8 cellular contexts compared by ENCODE assay signal in the genomic region with DNA sequence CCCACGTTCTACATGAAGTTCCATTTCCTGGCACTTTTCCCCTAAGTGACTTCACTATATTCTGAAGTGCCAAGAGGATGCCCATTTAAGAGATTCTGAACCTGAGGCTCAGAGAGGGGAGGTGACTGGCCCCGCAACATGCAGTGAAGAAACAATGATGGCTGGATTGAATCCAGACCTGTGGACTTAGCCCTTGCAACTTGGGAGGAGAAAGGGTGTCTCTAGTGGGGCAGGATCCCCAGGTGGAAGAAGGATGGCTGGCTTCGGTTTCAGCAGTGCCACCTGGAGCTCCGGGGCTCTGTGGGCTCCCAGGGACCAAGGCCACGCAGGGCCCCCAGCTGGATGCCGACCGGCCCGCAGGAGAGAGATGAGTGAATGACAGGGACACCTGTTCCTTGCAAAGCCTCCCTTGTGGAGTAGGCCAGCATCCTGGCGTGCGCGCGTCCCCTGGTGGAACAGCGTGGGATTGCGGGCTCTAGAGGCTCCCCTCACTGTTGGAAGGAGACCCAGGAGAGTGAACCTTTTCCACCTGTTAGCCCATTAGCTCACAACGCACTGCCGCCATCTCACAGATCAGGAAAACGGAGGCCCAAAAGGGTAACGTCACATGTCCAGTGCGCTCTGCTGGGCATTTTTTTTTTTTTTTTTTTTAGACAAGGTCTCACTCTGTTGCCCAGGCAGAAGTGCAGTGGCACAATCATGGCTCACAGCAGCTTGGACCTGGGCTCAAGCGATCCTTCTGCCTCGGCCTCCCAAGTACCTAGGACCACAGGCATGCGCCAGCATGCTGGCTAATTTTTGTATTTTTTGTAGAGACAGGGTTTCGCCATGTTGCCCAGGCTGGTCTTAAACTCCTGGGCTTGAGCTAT.
DNase-seq lines count a peak whose midpoint lies in the region; ATAC-seq, FAIRE-seq and TF ChIP-seq lines count a peak whose summit lies in the region.

No MANE protein-coding gene starts in this region.

- no peaks in the 10 kb centered on the region for H3K9me3 ChIP-seq in HepG2 (ENCODE audit: low read length)

- no peak overlapping the region for H2AFZ ChIP-seq in HepG2 (ENCODE audit: low read length)

- H3K4me3 ChIP-seq in cardiac fibroblast (replicated peaks in 1 of 2; ENCODE audit: low read depth in 2 of 2, low read length in 2 of 2) (no peak overlapping the region), HepG2 (replicated peaks in 1 of 3; ENCODE audit: insufficient read depth in 1 of 3, low read depth in 2 of 3, low read length in 3 of 3) (no peak overlapping the region)

- 29% methylated on average over 19 of the region's 23 CpGs for WGBS in HepG2 (ENCODE audit: low lambda C conversion rate)

- no peak for TF ChIP-seq POLR2A in HepG2 (IDR thresholded peaks at IDR 0.05; ENCODE audit: insufficient read depth in 1 of 2, low read depth in 2 of 2, low read length in 2 of 2)

- peak; percentile 99 for TF ChIP-seq CTCF in cardiac fibroblast (IDR thresholded peaks at IDR 0.05; ENCODE audit: low read depth, low read length)
- TF ChIP-seq CTCF in HepG2 (CRISPR knock-in tag; IDR thresholded peaks at IDR 0.05) = peak; percentile 80

- intact Hi-C loops in HepG2 (cut with micrococcal nuclease; ENCODE audit: unreplicated experiment) = loop anchor here (2.0 to 5.0 kb wide), 2 partner anchors 118 to 290 kb away; no protein-coding TSS in a partner anchor

- TF ChIP-seq RAD21 in HepG2 (CRISPR knock-in tag; IDR thresholded peaks at IDR 0.05) = peak; percentile 64

- H3K79me2 ChIP-seq in HepG2 (ENCODE audit: insufficient read depth, low read length) = no peaks in the 10 kb centered on the region

- H3K27ac ChIP-seq in HepG2 (ENCODE audit: extremely low read length, insufficient read depth, low read length) = no peak overlapping the region

- H3K4me1 ChIP-seq in HepG2 (ENCODE audit: insufficient read depth, low read length) = peaks cover 27% of the 10 kb centered on the region

- in situ Hi-C loops in HepG2 (cut with HindIII; ENCODE audit: extremely low pct_ligation_motif_present, low pct_unique_long_range_greater_than_20kb) = loop anchor here (10.0 kb wide), 1 partner anchor 112 kb away; a partner anchor contains a TSS

- CTCF ChIA-PET in HepG2 (lab: Yijun Ruan, JAX; ENCODE audit: low intra/inter-chr PET ratio, low total read pairs) = interaction anchor here (0.6 to 4.0 kb wide), 4 partner anchors 105 to 121 kb away, joined by 3 to 13 read pairs (median 8); a partner anchor contains a TSS

- H4K20me1 ChIP-seq in HepG2 (ENCODE audit: insufficient read depth, low read length) = no peaks in the 10 kb centered on the region; the same call in 1 of the 2 replicates

- ATAC-seq in activated CD4-positive, CD25-positive, alpha-beta regulatory T cell treated with anti-CD3 and anti-CD28 coated beads, Interleukin-2, amount 50 U/mL, for 24 hours = peak; percentile 33 to 34
- peak; percentile 95 for ATAC-seq in HepG2
- no peak for ATAC-seq in HG03457 (IDR thresholded peaks at IDR 0.05; ENCODE audit: unreplicated experiment)

- POLR2A ChIA-PET in HepG2 (lab: Yijun Ruan, JAX) = no interaction called here

- 0 out of 2 replicates have a peak overlapping the region, but pooled peaks have one; percentile 1 for H3K4me2 ChIP-seq in HepG2 (ENCODE audit: low read depth, low read length)

- DNase-seq in NOMO-1 (lab: John Stamatoyannopoulos, UW; ENCODE audit: unreplicated experiment in 2 of 2) (peak; percentile 17 to 33), NOMO-1 treated with dmso at 0.1 percent for 144 hours (lab: John Stamatoyannopoulos, UW; ENCODE audit: unreplicated experiment) (no peak), NCI-H2081 treated with DMSO at 0.1 percent for 48 hours (lab: John Stamatoyannopoulos, UW) (peak; percentile 17), cardiac fibroblast (ENCODE audit: low read depth in 2 of 2) (peak; percentile 52 to 55), HepG2 (ENCODE audit: low spot score) (peak; percentile 44)
- DNase-seq in stimulated activated CD8-positive, alpha-beta memory T cell treated with anti-CD3 and anti-CD28 coated beads, Interleukin-12 subunit alpha, Interleukin-12 subunit beta, amount 100 ng/mL, for 1 hour (ENCODE audit: low read depth) = peak; percentile 55

- FAIRE-seq in HepG2 (lab: Jason Lieb, UNC) = peak; percentile 12

- no peaks in the 10 kb centered on the region for H3K27me3 ChIP-seq in HepG2 (ENCODE audit: control insufficient read depth in 1 of 2, insufficient read depth in 2 of 2, low read length in 2 of 2)

- no peak overlapping the region for H3K9ac ChIP-seq in HepG2 (ENCODE audit: insufficient read depth, low read depth, low read length)

- no TSS peak for BruUV-seq in HepG2 (replicated peaks; lab: Mats Ljungman, UMichigan)

- 0 out of 5 replicates have a peak, but pooled peaks cover 0 to 1% of the 10 kb centered on the region in 2 experiments for H3K36me3 ChIP-seq in HepG2 (replicated peaks in 1 of 2; ENCODE audit: control insufficient read depth in 1 of 2, insufficient read depth in 2 of 2, low read length in 2 of 2)

- TF ChIP-seq EP300 in HepG2 (IDR thresholded peaks at IDR 0.05; ENCODE audit: low read depth in 2 of 2, low read length in 2 of 2) = no peak
- no peak for TF ChIP-seq EP300 in HepG2 (CRISPR knock-in tag; IDR thresholded peaks at IDR 0.05; ENCODE audit: borderline replicate concordance)

TF ChIP-seq in HepG2, 621 proteins besides CTCF, POLR2A, EP300 and RAD21 (continues in another document):
- TF ChIP-seq XRCC5 (optimal IDR thresholded peaks at IDR 0.05; ENCODE audit: low read length) (peak; percentile 69), YY1 (IDR thresholded peaks at IDR 0.05; ENCODE audit: insufficient read depth, insufficient replicate concordance, low read depth, low read length) (no peak), HNRNPLL (IDR thresholded peaks at IDR 0.05; ENCODE audit: low read depth, low read length, poor library complexity, severe bottlenecking) (peak; percentile 21), FOXK1 (CRISPR knock-in tag; IDR thresholded peaks at IDR 0.05; ENCODE audit: borderline replicate concordance, low read depth) (no peak), ZNF768 (CRISPR knock-in tag; IDR thresholded peaks at IDR 0.05) (peak; percentile 33; the same call in 1 of the 2 replicates), SMC3 (IDR thresholded peaks at IDR 0.05; ENCODE audit: low read length) (peak; percentile 60), MXI1 (IDR thresholded peaks at IDR 0.05; ENCODE audit: borderline replicate concordance, low read depth, low read length) (0 out of 3 replicates have a peak, but pooled peaks have one; percentile 43), GABPB1 (CRISPR knock-in tag; IDR thresholded peaks at IDR 0.05) (peak; percentile 8; the same call in 1 of the 2 replicates), NFKB2 (CRISPR knock-in tag; IDR thresholded peaks at IDR 0.05; ENCODE audit: borderline replicate concordance) (0 out of 2 replicates have a peak, but pooled peaks have one; percentile 28), STAG1 (CRISPR knock-in tag; IDR thresholded peaks at IDR 0.05) (peak; percentile 81), KDM5A (IDR thresholded peaks at IDR 0.05; ENCODE audit: borderline replicate concordance, low read length) (no peak)
- TF ChIP-seq, protein P1, sequence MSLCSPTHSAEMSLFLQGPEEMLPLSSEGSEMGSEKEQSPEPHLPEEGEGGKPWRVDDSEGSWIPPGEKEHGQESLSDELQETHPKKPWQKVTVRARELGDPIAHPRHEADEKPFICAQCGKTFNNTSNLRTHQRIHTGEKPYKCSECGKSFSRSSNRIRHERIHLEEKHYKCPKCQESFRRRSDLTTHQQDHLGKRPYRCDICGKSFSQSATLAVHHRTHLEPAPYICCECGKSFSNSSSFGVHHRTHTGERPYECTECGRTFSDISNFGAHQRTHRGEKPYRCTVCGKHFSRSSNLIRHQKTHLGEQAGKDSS (CRISPR knock-in tag; IDR thresholded peaks at IDR 0.05; ENCODE audit: borderline replicate concordance, low read depth) = 0 out of 2 replicates have a peak, but pooled peaks have one; percentile 22
- TF ChIP-seq, protein P2, sequence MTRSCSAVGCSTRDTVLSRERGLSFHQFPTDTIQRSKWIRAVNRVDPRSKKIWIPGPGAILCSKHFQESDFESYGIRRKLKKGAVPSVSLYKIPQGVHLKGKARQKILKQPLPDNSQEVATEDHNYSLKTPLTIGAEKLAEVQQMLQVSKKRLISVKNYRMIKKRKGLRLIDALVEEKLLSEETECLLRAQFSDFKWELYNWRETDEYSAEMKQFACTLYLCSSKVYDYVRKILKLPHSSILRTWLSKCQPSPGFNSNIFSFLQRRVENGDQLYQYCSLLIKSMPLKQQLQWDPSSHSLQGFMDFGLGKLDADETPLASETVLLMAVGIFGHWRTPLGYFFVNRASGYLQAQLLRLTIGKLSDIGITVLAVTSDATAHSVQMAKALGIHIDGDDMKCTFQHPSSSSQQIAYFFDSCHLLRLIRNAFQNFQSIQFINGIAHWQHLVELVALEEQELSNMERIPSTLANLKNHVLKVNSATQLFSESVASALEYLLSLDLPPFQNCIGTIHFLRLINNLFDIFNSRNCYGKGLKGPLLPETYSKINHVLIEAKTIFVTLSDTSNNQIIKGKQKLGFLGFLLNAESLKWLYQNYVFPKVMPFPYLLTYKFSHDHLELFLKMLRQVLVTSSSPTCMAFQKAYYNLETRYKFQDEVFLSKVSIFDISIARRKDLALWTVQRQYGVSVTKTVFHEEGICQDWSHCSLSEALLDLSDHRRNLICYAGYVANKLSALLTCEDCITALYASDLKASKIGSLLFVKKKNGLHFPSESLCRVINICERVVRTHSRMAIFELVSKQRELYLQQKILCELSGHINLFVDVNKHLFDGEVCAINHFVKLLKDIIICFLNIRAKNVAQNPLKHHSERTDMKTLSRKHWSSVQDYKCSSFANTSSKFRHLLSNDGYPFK (CRISPR knock-in tag; IDR thresholded peaks at IDR 0.05; ENCODE audit: borderline replicate concordance) = 0 out of 2 replicates have a peak, but pooled peaks have one; percentile 29
- TF ChIP-seq, protein P3, sequence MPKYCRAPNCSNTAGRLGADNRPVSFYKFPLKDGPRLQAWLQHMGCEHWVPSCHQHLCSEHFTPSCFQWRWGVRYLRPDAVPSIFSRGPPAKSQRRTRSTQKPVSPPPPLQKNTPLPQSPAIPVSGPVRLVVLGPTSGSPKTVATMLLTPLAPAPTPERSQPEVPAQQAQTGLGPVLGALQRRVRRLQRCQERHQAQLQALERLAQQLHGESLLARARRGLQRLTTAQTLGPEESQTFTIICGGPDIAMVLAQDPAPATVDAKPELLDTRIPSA (CRISPR knock-in tag; IDR thresholded peaks at IDR 0.05; ENCODE audit: borderline replicate concordance) = no peak
